ENCODE assay signal across 1 cellular context in genomic region chrX:74535211-74535621, GRCh38.
TF ChIP-seq lines count a peak whose summit lies in the region.

No MANE protein-coding gene starts in this region.

TF ChIP-seq in HCT116, 20 proteins besides CTCF, POLR2A, EP300 and RAD21 (continued from another document):
- no peak for TF ChIP-seq ATF3 (IDR thresholded peaks at IDR 0.05)
- TF ChIP-seq YY1 (IDR thresholded peaks at IDR 0.05; ENCODE audit: extremely low read depth, insufficient replicate concordance, low read depth, low read length): no peak
- TF ChIP-seq POLR2AphosphoS5 (IDR thresholded peaks at IDR 0.05; ENCODE audit: low read depth, low read length): no peak
- no peak for TF ChIP-seq SP1 (IDR thresholded peaks at IDR 0.05; ENCODE audit: low read depth)
- TF ChIP-seq FOSL1 (IDR thresholded peaks at IDR 0.05; ENCODE audit: low read depth): no peak
